8 cellular contexts compared by ENCODE assay signal in the genomic region with DNA sequence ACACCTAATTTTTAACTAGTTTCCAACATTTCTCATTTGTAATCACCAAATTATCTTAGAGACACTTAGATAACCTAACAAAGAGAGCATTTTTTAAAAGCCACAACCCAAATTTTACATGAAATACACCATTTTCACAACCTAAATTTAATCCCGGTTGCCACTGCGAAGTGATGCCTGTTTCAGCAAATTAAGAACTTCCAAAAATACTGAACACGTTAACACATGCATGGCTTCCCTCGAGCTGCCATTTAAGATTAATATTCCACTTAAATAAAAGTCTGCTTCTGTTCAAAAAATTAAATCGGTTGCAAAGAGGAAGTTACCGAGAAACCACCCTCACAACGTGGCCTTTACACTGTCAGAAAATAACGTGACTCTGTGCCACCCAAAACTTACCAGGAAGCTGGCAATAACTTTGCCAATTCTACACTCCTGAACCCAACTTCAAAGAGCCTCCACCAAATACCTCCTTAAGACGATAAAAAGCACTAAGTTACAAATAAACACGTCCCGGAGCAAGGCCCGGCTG.
DNase-seq lines count a peak whose midpoint lies in the region; ATAC-seq and TF ChIP-seq lines count a peak whose summit lies in the region.

No MANE protein-coding gene starts in this region.

- TF ChIP-seq EP300 in Ishikawa (IDR thresholded peaks at IDR 0.05; ENCODE audit: borderline replicate concordance), result no peak

- no peak for ATAC-seq in HG03565 (IDR thresholded peaks at IDR 0.05; ENCODE audit: unreplicated experiment)
- no peak for ATAC-seq in HG03139 (IDR thresholded peaks at IDR 0.05; ENCODE audit: unreplicated experiment)

- no peak for TF ChIP-seq CTCF in retinal pigment epithelial cell (conservative IDR thresholded peaks at IDR 0.05; ENCODE audit: low read depth, low read length)

- DNase-seq in EH (ENCODE audit: low read depth) (peak; percentile 22), glomerular visceral epithelial cell (ENCODE audit: extremely low spot score) (peak; percentile 20), retinal pigment epithelial cell (ENCODE audit: low read depth) (no peak), NCI-H1436 treated with DMSO at 0.1 percent for 48 hours (lab: John Stamatoyannopoulos, UW) (no peak)
- peak; percentile 17 to 18 for DNase-seq in activated CD4-positive, alpha-beta T cell treated with anti-CD3 and anti-CD28 coated beads, Interleukin-2, amount 50 U/mL, for 4 hours

- no peak for TF ChIP-seq RAD21 in Ishikawa (IDR thresholded peaks at IDR 0.05; ENCODE audit: low read depth)

- peak overlapping the region; percentile 92 for H3K4me3 ChIP-seq in retinal pigment epithelial cell (ENCODE audit: low read length)

TF ChIP-seq in Ishikawa, 13 proteins besides CTCF, POLR2A, EP300 and RAD21:
- TF ChIP-seq, protein P1, sequence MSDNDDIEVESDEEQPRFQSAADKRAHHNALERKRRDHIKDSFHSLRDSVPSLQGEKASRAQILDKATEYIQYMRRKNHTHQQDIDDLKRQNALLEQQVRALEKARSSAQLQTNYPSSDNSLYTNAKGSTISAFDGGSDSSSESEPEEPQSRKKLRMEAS (IDR thresholded peaks at IDR 0.05), result peak; percentile 15; the same call in 1 of the 2 replicates
- TF ChIP-seq, protein P2, sequence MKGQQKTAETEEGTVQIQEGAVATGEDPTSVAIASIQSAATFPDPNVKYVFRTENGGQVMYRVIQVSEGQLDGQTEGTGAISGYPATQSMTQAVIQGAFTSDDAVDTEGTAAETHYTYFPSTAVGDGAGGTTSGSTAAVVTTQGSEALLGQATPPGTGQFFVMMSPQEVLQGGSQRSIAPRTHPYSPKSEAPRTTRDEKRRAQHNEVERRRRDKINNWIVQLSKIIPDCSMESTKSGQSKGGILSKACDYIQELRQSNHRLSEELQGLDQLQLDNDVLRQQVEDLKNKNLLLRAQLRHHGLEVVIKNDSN (IDR thresholded peaks at IDR 0.05), result no peak
- 0 out of 2 replicates have a peak, but pooled peaks have one; percentile 5 for TF ChIP-seq TCF12 (IDR thresholded peaks at IDR 0.05; ENCODE audit: low read depth)
TF ChIP-seq in Ishikawa: peak in this region for 2.

Comparison
In these comparisons a context has a peak if more than half of its experiments do, and no peak if none do; other contexts are left out.
1. DNase-seq: peak in EH (single experiment), activated CD4-positive, alpha-beta T cell treated with anti-CD3 and anti-CD28 coated beads, Interleukin-2, amount 50 U/mL, for 4 hours (2 of 2) and glomerular visceral epithelial cell (single experiment); none in retinal pigment epithelial cell (single experiment) and NCI-H1436 treated with DMSO at 0.1 percent for 48 hours (single experiment).